ENCODE assay signal across 8 cellular contexts in the genomic region with DNA sequence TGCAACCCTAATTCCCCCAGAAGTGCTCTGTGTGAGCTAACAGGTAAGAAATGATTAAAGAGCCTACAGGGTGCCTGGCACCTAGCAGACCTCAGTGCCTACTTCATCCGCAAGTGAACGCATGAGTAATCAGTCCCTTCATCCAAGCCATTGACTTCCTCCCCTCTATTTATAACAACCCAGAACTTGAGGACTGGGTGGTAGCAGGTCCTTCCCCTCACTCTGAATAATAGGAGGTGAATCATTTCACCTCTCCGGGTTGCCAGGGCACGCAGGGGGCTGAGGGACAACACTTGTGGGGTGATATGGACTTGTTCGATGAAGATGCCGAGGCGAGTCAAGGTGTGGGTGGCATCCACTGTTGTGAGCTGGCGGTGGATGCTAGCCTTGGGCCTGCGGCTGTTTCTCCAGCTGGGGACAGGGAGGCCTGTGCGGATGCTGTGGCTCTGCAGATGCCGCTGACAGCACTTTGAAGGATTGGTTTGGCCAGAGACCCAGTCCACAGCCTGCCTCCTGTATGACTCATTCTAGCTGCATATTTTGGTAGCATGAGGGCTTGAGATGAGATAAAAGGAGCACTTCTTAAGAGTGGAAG. TPM values are rescaled to one million over a fixed set of nuclear protein-coding genes. Genes with fewer than 3 reads are reported as not detected.
DNase-seq lines count a peak whose midpoint lies in the region; ATAC-seq and TF ChIP-seq lines count a peak whose summit lies in the region.

No MANE protein-coding gene starts in this region.

- TF ChIP-seq CTCF in PC-9 (conservative IDR thresholded peaks at IDR 0.05), result no peak
- TF ChIP-seq CTCF in gastroesophageal sphincter (IDR thresholded peaks at IDR 0.05), result peak in 1 of 4 experiments; percentile 5

- POLR2A ChIA-PET in PC-9 (lab: Charles Lee; ENCODE audit: unreplicated experiment), result no interaction called here

- TF ChIP-seq POLR2A in gastroesophageal sphincter (IDR thresholded peaks at IDR 0.05), result no peak

- 53% methylated on average over 2 of the region's 11 CpGs; no CpG with 5 or more reads in 1 of the 2 donors for WGBS in gastroesophageal sphincter (ENCODE audit: low coverage in 1 of 2), 2 donors

- H3K4me1 ChIP-seq in PC-9 (replicated peaks; ENCODE audit: insufficient read depth) (peaks cover 93% of the 10 kb centered on the region), gastroesophageal sphincter (peaks cover 3 to 62% (median 24%) of the 10 kb centered on the region in 3 donors), rectal smooth muscle tissue (ENCODE audit: control insufficient read depth, insufficient read depth, low read length) (peaks cover 43% of the 10 kb centered on the region)

- H3K27ac ChIP-seq in PC-9, result peak overlapping the region; percentile 95
- peak overlapping the region; percentile 55 to 83 (median 82) for H3K27ac ChIP-seq in gastroesophageal sphincter
- peak overlapping the region; percentile 73 for H3K27ac ChIP-seq in rectal smooth muscle tissue (ENCODE audit: low read depth, low read length)

- H3K4me3 ChIP-seq in PC-9 (peak overlapping the region; percentile 9; the same call in 1 of the 2 replicates), gastroesophageal sphincter (no peak overlapping the region), rectal smooth muscle tissue (ENCODE audit: low read length) (no peak overlapping the region)

- H3K4me1 Mint-ChIP-seq in activated T-helper 17 cell treated with anti-CD3 and anti-CD28 coated beads, Interleukin-2, amount 50 U/mL, for 72 hours, result peaks cover 61% of the 10 kb centered on the region

- peaks cover 10% of the 10 kb centered on the region for H3K36me3 Mint-ChIP-seq in activated T-helper 17 cell treated with anti-CD3 and anti-CD28 coated beads, Interleukin-2, amount 50 U/mL, for 72 hours (ENCODE audit: low read depth)

- no TSS peak for BruUV-seq in PC-9 (replicated peaks; lab: Mats Ljungman, UMichigan)

- H3K27me3 Mint-ChIP-seq in activated T-helper 17 cell treated with anti-CD3 and anti-CD28 coated beads, Interleukin-2, amount 50 U/mL, for 72 hours, result no peaks in the 10 kb centered on the region

- H3K4me3 Mint-ChIP-seq in activated T-helper 17 cell treated with anti-CD3 and anti-CD28 coated beads, Interleukin-2, amount 50 U/mL, for 72 hours, result peak overlapping the region; percentile 92

- no peaks in the 10 kb centered on the region for H3K27me3 ChIP-seq in PC-9 (ENCODE audit: insufficient read depth, low read depth)
- no peaks in the 10 kb centered on the region for H3K27me3 ChIP-seq in gastroesophageal sphincter
- no peaks in the 10 kb centered on the region for H3K27me3 ChIP-seq in rectal smooth muscle tissue (ENCODE audit: control insufficient read depth, insufficient read depth, low read length)

- peaks cover 67% of the 10 kb centered on the region for H3F3A ChIP-seq in PC-9 (ENCODE audit: insufficient read depth, low read depth)

- peak overlapping the region; percentile 68 for H3K4me2 ChIP-seq in PC-9

- CTCF ChIA-PET in PC-9 (lab: Charles Lee), result interaction anchor here (0.6 kb wide), 1 partner anchor 100 kb away, joined by 8 read pairs; no protein-coding TSS in a partner anchor

- peak overlapping the region; percentile 87 for H3K27ac Mint-ChIP-seq in activated T-helper 17 cell treated with anti-CD3 and anti-CD28 coated beads, Interleukin-2, amount 50 U/mL, for 72 hours

- no peak for TF ChIP-seq EP300 in gastroesophageal sphincter (IDR thresholded peaks at IDR 0.05)

- no peak overlapping the region for H3K9ac ChIP-seq in rectal smooth muscle tissue (ENCODE audit: low read length)

- ATAC-seq in HG02852 (IDR thresholded peaks at IDR 0.05; ENCODE audit: unreplicated experiment) (peak; percentile 34), gastroesophageal sphincter (peak; percentile 78)
- ATAC-seq in activated T-helper 17 cell treated with anti-CD3 and anti-CD28 coated beads, Interleukin-2, amount 50 U/mL, for 72 hours (replicated peaks), result peak; percentile 77

- H3K9me2 ChIP-seq in PC-9 (ENCODE audit: insufficient read depth), result no peaks in the 10 kb centered on the region

- H3K9me3 Mint-ChIP-seq in activated T-helper 17 cell treated with anti-CD3 and anti-CD28 coated beads, Interleukin-2, amount 50 U/mL, for 72 hours, result no peaks in the 10 kb centered on the region

- no peaks in the 10 kb centered on the region for H3K9me3 ChIP-seq in PC-9 (ENCODE audit: insufficient read depth, low read depth)
- no peaks in the 10 kb centered on the region for H3K9me3 ChIP-seq in gastroesophageal sphincter

- intact Hi-C loops in PC-9 (cut with micrococcal nuclease; ENCODE audit: unreplicated experiment), result loop anchor here (10.0 kb wide), 2 partner anchors 70 to 920 kb away; no protein-coding TSS in a partner anchor

- no peaks in the 10 kb centered on the region for H3K79me2 ChIP-seq in PC-9 (ENCODE audit: low read depth)

- no peaks in the 10 kb centered on the region for H3K36me3 ChIP-seq in PC-9 (ENCODE audit: low read depth)
- H3K36me3 ChIP-seq in gastroesophageal sphincter, result no peaks in the 10 kb centered on the region
- no peaks in the 10 kb centered on the region for H3K36me3 ChIP-seq in rectal smooth muscle tissue (ENCODE audit: control insufficient read depth, insufficient read depth, low read length)

- no peaks in the 10 kb centered on the region for H4K20me1 ChIP-seq in PC-9 (ENCODE audit: insufficient read depth)

- no peak overlapping the region for H2AFZ ChIP-seq in PC-9

- DNase-seq in GM04504 (ENCODE audit: low read depth), result peak; percentile 81
- peak; percentile 72 to 96 for DNase-seq in PC-9
- DNase-seq in OCI-M2 (lab: John Stamatoyannopoulos, UW; ENCODE audit: unreplicated experiment), result no peak
- no peak for DNase-seq in NCI-H748 (lab: John Stamatoyannopoulos, UW; ENCODE audit: unreplicated experiment)

RNA-seq across cellular contexts. Expression of a gene that starts 12.3 kb away (rescaled TPM):
- total RNA-seq in PC-9 (2021) (4.9 and 6.4 TPM in 2 replicates), gastroesophageal sphincter (10 to 100 TPM in 2 of 4 donors, 1 to 10 TPM in 2; 7.1 to 12.6 (median 10.6) TPM)
- 10 to 100 TPM; 47.1 to 98.5 TPM for total RNA-seq in activated T-helper 17 cell treated with anti-CD3 and anti-CD28 coated beads, Interleukin-2, amount 50 U/mL, for 72 hours

Comparison
In these comparisons a context has a peak if more than half of its experiments do, and no peak if none do; other contexts are left out.
1. DNase-seq: peak in GM04504 (single experiment) and PC-9 (2 of 2); none in OCI-M2 (single experiment) and NCI-H748 (single experiment).
2. Peak in every context shown above with its lines, with median percentiles within 50 percentile points of each other: ATAC-seq and H3K27ac ChIP-seq.